Comparison of ENCODE assay signal across 25 cellular contexts in the genomic region with DNA sequence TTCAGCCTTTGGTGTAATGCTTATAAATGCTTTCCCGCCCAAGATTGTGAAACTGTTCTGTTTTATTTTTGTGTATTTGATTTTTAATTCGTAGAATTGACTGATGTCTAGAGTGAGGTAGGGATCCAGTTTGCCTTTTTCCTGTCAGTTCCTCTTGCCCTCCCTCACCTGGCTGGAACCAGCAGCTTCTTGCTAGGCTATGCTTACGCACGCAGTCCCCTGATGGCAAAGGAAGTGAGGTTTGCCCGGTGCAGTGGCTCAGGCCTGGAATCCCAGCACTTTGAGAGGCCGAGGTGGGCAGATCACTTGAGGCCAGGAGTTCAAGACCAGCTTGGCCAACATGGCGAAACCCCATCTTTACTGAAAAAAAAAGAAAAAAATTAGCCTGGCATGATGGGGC. TPM values are rescaled to one million over a fixed set of nuclear protein-coding genes. Genes with fewer than 3 reads are reported as not detected.
"Had no signal": no experiment of that assay in that cellular context is flagged by ENCODE, and none has a peak within 500 bp of the region (broad histone marks: within the 10 kb centered on the region; RNA-seq: fewer than 3 reads in every experiment).

No MANE protein-coding gene starts in this region.

- H3K4me3 ChIP-seq: lung, mucosa of descending colon, right atrium auricular region, smooth muscle cell, transverse colon, upper lobe of right lung, uterus had no signal

- H3K9me3 ChIP-seq: mucosa of descending colon, right atrium auricular region, transverse colon, upper lobe of right lung, uterus had no signal

- H3K27ac ChIP-seq: parathyroid adenoma, right atrium auricular region, transverse colon, upper lobe of right lung, uterus had no signal

- H3K9ac ChIP-seq: parathyroid adenoma had no signal

- H3K27me3 Mint-ChIP-seq: memory B cell; naive B cell; natural killer cell treated with Interleukin-12 subunit alpha and Interleukin-12 subunit beta and Interleukin-15 and Interleukin-18, amount 100 ng/mL, for 72 hours; stimulated activated memory B cell treated with anti-CD40 and anti-IgM and Interleukin-4, amounts not matched to agents 10 μg/mL and 1 μg/mL and 100 μg/mL, for 72 hours had no signal

- H3K27ac Mint-ChIP-seq: memory B cell; natural killer cell treated with Interleukin-12 subunit alpha and Interleukin-12 subunit beta and Interleukin-15 and Interleukin-18, amount 100 ng/mL, for 72 hours; progenitor cell of endocrine pancreas; stimulated activated memory B cell treated with anti-CD40 and anti-IgM and Interleukin-4, amounts not matched to agents 10 μg/mL and 1 μg/mL and 100 μg/mL, for 72 hours had no signal

- FAIRE-seq: frontal cortex had no signal

- H3K4me1 Mint-ChIP-seq: naive B cell; neural crest cell; stimulated activated memory B cell treated with anti-CD40 and anti-IgM and Interleukin-4, amounts not matched to agents 10 μg/mL and 1 μg/mL and 100 μg/mL, for 72 hours had no signal

- H3K9me3 Mint-ChIP-seq: immature natural killer cell; memory B cell; naive B cell; natural killer cell treated with Interleukin-12 subunit alpha and Interleukin-12 subunit beta and Interleukin-15 and Interleukin-18, amount 100 ng/mL, for 72 hours; neural crest cell; stimulated activated memory B cell treated with anti-CD40 and anti-IgM and Interleukin-4, amounts not matched to agents 10 μg/mL and 1 μg/mL and 100 μg/mL, for 72 hours had no signal

- H3K36me3 Mint-ChIP-seq: immature natural killer cell; memory B cell; naive B cell; natural killer cell treated with Interleukin-12 subunit alpha and Interleukin-12 subunit beta and Interleukin-15 and Interleukin-18, amount 100 ng/mL, for 72 hours; stimulated activated memory B cell treated with anti-CD40 and anti-IgM and Interleukin-4, amounts not matched to agents 10 μg/mL and 1 μg/mL and 100 μg/mL, for 72 hours had no signal

- H3K36me3 ChIP-seq: right atrium auricular region, transverse colon, upper lobe of right lung, uterus had no signal

- DNase-seq: cortex of kidney; effector CD4-positive, alpha-beta T cell; immature natural killer cell; islet precursor cell; naive B cell; stimulated activated CD4-positive, alpha-beta T cell treated with anti-CD3 and anti-CD28 coated beads, Interleukin-2, amount 100 ng/mL, for 24 hours; stimulated activated CD4-positive, alpha-beta T cell treated with anti-CD3 and anti-CD28 coated beads, Interleukin-4, amount 100 ng/mL, for 24 hours; stimulated activated naive CD8-positive, alpha-beta T cell treated with anti-CD3 and anti-CD28 coated beads, Interleukin-15, Interleukin-2, amounts not matched to agents 100 U/mL and 50 U/mL, for 24 hours; substantia nigra; transverse colon; upper lobe of right lung; uterus had no signal

- ATAC-seq: mucosa of descending colon; natural killer cell treated with Interleukin-12 subunit alpha and Interleukin-12 subunit beta and Interleukin-15 and Interleukin-18, amount 100 ng/mL, for 72 hours; sciatic nerve; stimulated activated memory B cell treated with anti-CD40 and anti-IgM and Interleukin-4, amounts not matched to agents 10 μg/mL and 1 μg/mL and 100 μg/mL, for 72 hours; stimulated activated naive CD8-positive, alpha-beta T cell treated with anti-CD3 and anti-CD28 coated beads, Interleukin-15, Interleukin-2, amounts not matched to agents 100 U/mL and 50 U/mL, for 24 hours; upper lobe of right lung had no signal

- H3K4me3 Mint-ChIP-seq: immature natural killer cell; memory B cell; naive B cell; natural killer cell treated with Interleukin-12 subunit alpha and Interleukin-12 subunit beta and Interleukin-15 and Interleukin-18, amount 100 ng/mL, for 72 hours; neural crest cell; stimulated activated memory B cell treated with anti-CD40 and anti-IgM and Interleukin-4, amounts not matched to agents 10 μg/mL and 1 μg/mL and 100 μg/mL, for 72 hours had no signal

- H3K4me1 ChIP-seq: parathyroid adenoma, right atrium auricular region, transverse colon, uterus had no signal

RNA-seq across cellular contexts. Expression of a gene that starts 51.9 kb away (rescaled TPM):
- total RNA-seq: dermis microvascular lymphatic vessel endothelial cell had no signal
